In genomic region chr3:172513488-172513887, GRCh38 we compare ENCODE assay signal across 13 cellular contexts. TPM values are rescaled to one million over a fixed set of nuclear protein-coding genes. Genes with fewer than 3 reads are reported as not detected.
DNase-seq lines count a peak whose midpoint lies in the region; ATAC-seq, FAIRE-seq and TF ChIP-seq lines count a peak whose summit lies in the region.
"Had no signal": no experiment of that assay in that cellular context is flagged by ENCODE, and none has a peak within 500 bp of the region (broad histone marks: within the 10 kb centered on the region; RNA-seq: fewer than 3 reads in every experiment).

No MANE protein-coding gene starts in this region.

- no peak for TF ChIP-seq CTCF in prostate gland (IDR thresholded peaks at IDR 0.05)

- peaks cover 21% of the 10 kb centered on the region for H3K4me1 ChIP-seq in prostate gland (replicated peaks)

- DNase-seq in ELR (ENCODE audit: low read depth) (peak; percentile 15), M059J (ENCODE audit: low read depth) (peak; percentile 46), dermis blood vessel endothelial cell (peak; percentile 84), prostate gland (ENCODE audit: low spot score) (peak; percentile 40), urothelium cell line (ENCODE audit: low spot score) (no peak), T-helper 9 cell (no peak)
- DNase-seq: activated CD4-positive, alpha-beta T cell treated with anti-CD3 and anti-CD28 coated beads for 1 hour; body of pancreas; foreskin fibroblast; NCI-H2081 treated with DMSO at 0.1 percent for 48 hours; stimulated activated CD4-positive, alpha-beta T cell treated with anti-CD3 and anti-CD28 coated beads, Interleukin-12 subunit alpha, Interleukin-12 subunit beta, amount 100 ng/mL, for 4 hours had no signal

- no peak for ATAC-seq in GM21367 (IDR thresholded peaks at IDR 0.05; ENCODE audit: unreplicated experiment)
- ATAC-seq: body of pancreas had no signal

- no peaks in the 10 kb centered on the region for H3K9me3 ChIP-seq in prostate gland
- H3K9me3 ChIP-seq: body of pancreas had no signal

- WGBS in prostate gland: 28% methylated on average over 2 of the region's 2 CpGs

- H3K27me3 ChIP-seq in prostate gland (replicated peaks; ENCODE audit: insufficient read depth): no peaks in the 10 kb centered on the region
- H3K27me3 ChIP-seq: body of pancreas had no signal

- no peak for TF ChIP-seq POLR2A in prostate gland (IDR thresholded peaks at IDR 0.05)

- peaks cover 0 to 3% of the 10 kb centered on the region in 2 donors for H3K36me3 ChIP-seq in prostate gland

- intact Hi-C loops in prostate gland (cut with DNase I): no loop called here

- FAIRE-seq in urothelium cell line (lab: Jason Lieb, UNC): no peak

- H3K27ac ChIP-seq in prostate gland: peak overlapping the region; percentile 50 to 86

- H3K4me3 ChIP-seq in prostate gland: no peak overlapping the region
- H3K4me3 ChIP-seq: body of pancreas had no signal

RNA-seq across cellular contexts. Expression of gene TNFSF10, which starts 9.7 kb away (rescaled TPM):
- 181 and 241 TPM in 2 replicates for total RNA-seq in M059J (2014; rRNA removed; shearing (Covaris generic))
- total RNA-seq in dermis blood vessel endothelial cell (169 and 180 TPM in 2 replicates), prostate gland (100 to 1,000 TPM in 1 of 2 donors, 10 to 100 TPM in 1; 70.6 to 126 TPM)
- total RNA-seq: G401 had no signal

Comparison
In these comparisons a context has a peak if more than half of its experiments do, and no peak if none do; other contexts are left out.
1. DNase-seq: peak in ELR (single experiment), M059J (single experiment), dermis blood vessel endothelial cell (single experiment) and prostate gland (single experiment); none in urothelium cell line (single experiment) and T-helper 9 cell (single experiment).